In the genomic region with DNA sequence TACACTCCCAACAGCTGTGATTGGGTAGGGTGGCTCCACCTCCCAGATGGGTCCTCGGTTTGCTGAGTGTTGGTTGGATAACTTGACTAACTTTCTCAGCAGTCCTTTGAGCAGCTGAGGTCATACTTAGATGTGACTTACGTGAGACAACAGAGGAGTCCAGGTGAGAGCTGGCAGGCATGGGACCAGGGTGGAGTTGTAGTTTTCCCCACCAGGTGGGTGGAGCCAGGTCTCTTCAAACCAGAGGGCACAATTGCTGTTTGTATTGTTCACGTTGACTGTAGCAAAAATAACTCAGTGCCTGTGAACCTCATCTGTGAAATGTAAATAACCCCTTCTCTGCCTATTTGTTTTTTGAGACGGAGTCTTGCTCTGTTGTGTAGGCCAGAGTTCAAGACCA, we compare ENCODE assay signal across 7 cellular contexts.
DNase-seq lines count a peak whose midpoint lies in the region; ATAC-seq, FAIRE-seq and TF ChIP-seq lines count a peak whose summit lies in the region.
"Not testable (repeated sequence)": the region's sequence is repeated elsewhere in the genome, so short reads cannot be mapped to it uniquely, and the experiment has no call there.

No MANE protein-coding gene starts in this region.

- ATAC-seq in left lung (peak; percentile 30), right lobe of liver (peak; percentile 32 to 78 (median 66)), pancreas (peak in 3 of 4 donors; percentile 31 to 56 (median 38))

- 32% methylated on average over 3 of the region's 4 CpGs for WGBS in right lobe of liver (ENCODE audit: insufficient coverage, low coverage, low lambda C conversion rate, missing lambda C conversion rate)
- WGBS in pancreas, 2 donors, result 44 to 52% methylated on average over 4 of the region's 4 CpGs

- H3K4me3 ChIP-seq in OCI-LY3 (ENCODE audit: low read length); keratinocyte (ENCODE audit: control insufficient read depth in 2 of 3, extremely low read depth in 1 of 3, insufficient read depth in 2 of 3, low read depth in 1 of 3, low read length in 3 of 3); left lung; right lobe of liver; pancreas: not testable (repeated sequence)

- peak; percentile 75 for FAIRE-seq in GM18507 (lab: Jason Lieb, UNC)
- FAIRE-seq in keratinocyte (lab: Jason Lieb, UNC), result peak; percentile 83
- not testable (repeated sequence) for FAIRE-seq in pancreas (lab: Jason Lieb, UNC)

- not testable (repeated sequence) for TF ChIP-seq CTCF in OCI-LY3 (IDR thresholded peaks at IDR 0.05; ENCODE audit: low read depth, low read length); keratinocyte (optimal IDR thresholded peaks at IDR 0.05 in 1 of 3, IDR thresholded peaks at IDR 0.05 in 1 of 3, conservative IDR thresholded peaks at IDR 0.05 in 1 of 3; ENCODE audit: extremely low read depth in 1 of 3, insufficient read depth in 2 of 3, low read length in 3 of 3); left lung (IDR thresholded peaks at IDR 0.05); right lobe of liver (IDR thresholded peaks at IDR 0.05); pancreas (IDR thresholded peaks at IDR 0.05)

- H3K27ac ChIP-seq in OCI-LY3 (ENCODE audit: low read length); keratinocyte (ENCODE audit: control insufficient read depth, insufficient read depth, low read length); left lung; right lobe of liver; pancreas: not testable (repeated sequence)

- not testable (repeated sequence) for H3K36me3 ChIP-seq in OCI-LY3 (replicated peaks; ENCODE audit: low read depth, low read length); keratinocyte (ENCODE audit: control insufficient read depth in 2 of 2, extremely low read depth in 1 of 2, insufficient read depth in 2 of 2, low read length in 2 of 2); left lung; right lobe of liver; pancreas

- not testable (repeated sequence) for DNase-seq in GM18507 (ENCODE audit: extremely low spot score, insufficient read length, low read depth); keratinocyte (ENCODE audit: low read depth, low spot score); left lung; right lobe of liver; pancreas
- DNase-seq in ureter (ENCODE audit: low spot score), result peak; percentile 66

- H3K4me2 ChIP-seq in OCI-LY3 (ENCODE audit: low read length); keratinocyte (ENCODE audit: control insufficient read depth, extremely low read depth, insufficient read depth, low read depth, low read length): not testable (repeated sequence)

- not testable (repeated sequence) for H3K9ac ChIP-seq in OCI-LY3 (ENCODE audit: low read length); keratinocyte (ENCODE audit: control insufficient read depth, extremely low read depth, insufficient read depth, low read length)

- not testable (repeated sequence) for H4K20me1 ChIP-seq in OCI-LY3 (ENCODE audit: insufficient read depth, low read length); keratinocyte (ENCODE audit: control insufficient read depth, extremely low read depth, insufficient read depth, low read length)

- H2AFZ ChIP-seq in OCI-LY3 (ENCODE audit: low read depth, low read length), result 0 out of 2 replicates have a peak overlapping the region, but pooled peaks have one; percentile 30
- not testable (repeated sequence) for H2AFZ ChIP-seq in keratinocyte (ENCODE audit: control insufficient read depth, low read length)

- H3K4me1 ChIP-seq in OCI-LY3 (ENCODE audit: low read length); keratinocyte (ENCODE audit: control insufficient read depth, extremely low read depth, insufficient read depth, low read length); left lung; right lobe of liver; pancreas: not testable (repeated sequence)

- not testable (repeated sequence) for TF ChIP-seq POLR2A in right lobe of liver (IDR thresholded peaks at IDR 0.05)

- not testable (repeated sequence) for H3K79me2 ChIP-seq in OCI-LY3 (ENCODE audit: low read length); keratinocyte (ENCODE audit: control insufficient read depth, insufficient read depth, low read length)

- dilution Hi-C loops in keratinocyte (cut with MboI; ENCODE audit: extremely low pct_ligation_motif_present, low sequenced_read_pairs), result not testable (repeated sequence)

- intact Hi-C loops in left lung (cut with DNase I); right lobe of liver (cut with DNase I); pancreas (cut with DNase I): not testable (repeated sequence)

- H3K9me1 ChIP-seq in keratinocyte (ENCODE audit: control insufficient read depth, extremely low read depth, insufficient read depth, low read length), result not testable (repeated sequence)

- H3K27me3 ChIP-seq in OCI-LY3 (ENCODE audit: low read depth, low read length), result peaks cover 12% of the 10 kb centered on the region; the same call in 1 of the 2 replicates
- H3K27me3 ChIP-seq in keratinocyte (ENCODE audit: control insufficient read depth, extremely low read depth, insufficient read depth, low read length), result peaks cover 11% of the 10 kb centered on the region
- H3K27me3 ChIP-seq in left lung, right lobe of liver, pancreas: not testable (repeated sequence)

- not testable (repeated sequence) for H3K9me3 ChIP-seq in OCI-LY3 (ENCODE audit: insufficient read depth, low read length); keratinocyte (ENCODE audit: control insufficient read depth, low read depth, low read length); left lung; right lobe of liver; pancreas
